21 cellular contexts compared by ENCODE assay signal in genomic region chr15:88447206-88447605, GRCh38. TPM values are rescaled to one million over a fixed set of nuclear protein-coding genes. Genes with fewer than 3 reads are reported as not detected.
DNase-seq lines count a peak whose midpoint lies in the region; ATAC-seq, FAIRE-seq and TF ChIP-seq lines count a peak whose summit lies in the region.
"Had no signal": no experiment of that assay in that cellular context is flagged by ENCODE, and none has a peak within 500 bp of the region (broad histone marks: within the 10 kb centered on the region; RNA-seq: fewer than 3 reads in every experiment).

No MANE protein-coding gene starts in this region.

- no peaks in the 10 kb centered on the region for H3F3A ChIP-seq in GM23248 (ENCODE audit: insufficient read depth)

- 0 out of 3 replicates have a peak, but pooled peaks cover 3% of the 10 kb centered on the region for H3K4me1 ChIP-seq in A549
- H3K4me1 ChIP-seq in GM23248 (ENCODE audit: insufficient read depth): no peaks in the 10 kb centered on the region
- H3K4me1 ChIP-seq: Peyer's patch had no signal

- no peak overlapping the region for H3K9ac ChIP-seq in GM23248
- H3K9ac ChIP-seq: BLaER1 treated with 17β-estradiol and CSF1 and Interleukin-3, amounts not matched to agents 10 nM and 100 nM had no signal

- peak in 1 of 2 experiments; percentile 14 for DNase-seq in A549 (ENCODE audit: low read depth in 1 of 2, low spot score in 1 of 2)
- peak; percentile 34 for DNase-seq in GM23248
- DNase-seq in kidney tubule cell (ENCODE audit: low spot score): peak; percentile 31
- DNase-seq in stimulated activated CD4-positive, alpha-beta T cell treated with anti-CD3 and anti-CD28 coated beads, Interleukin-4, amount 100 ng/mL, for 1 hour: no peak
- no peak for DNase-seq in NCI-H526 (lab: John Stamatoyannopoulos, UW)
- DNase-seq: CD8-positive, alpha-beta memory T cell; DMS79; KBM-7; MV-4-11; NCI-H1436; NCI-H2029; NCI-H345; NCI-H524 treated with DMSO at 0.1 percent for 48 hours; Peyer's patch; SW 1271 had no signal

- TF ChIP-seq CTCF in A549 (IDR thresholded peaks at IDR 0.05) (peak; percentile 31), VCaP (conservative IDR thresholded peaks at IDR 0.05) (peak; percentile 48)

- H3K27ac ChIP-seq in A549 (peak overlapping the region; percentile 34 to 79; a peak in 5 of 6 replicates), GM23248 (no peak overlapping the region), VCaP (no peak overlapping the region)
- H3K27ac ChIP-seq: BLaER1 treated with 17β-estradiol and CSF1 and Interleukin-3, amounts not matched to agents 10 nM and 100 nM; Peyer's patch had no signal

- peak; percentile 54 to 58; a peak in 4 of 5 replicates for TF ChIP-seq RAD21 in A549 (conservative IDR thresholded peaks at IDR 0.05 in 1 of 2, IDR thresholded peaks at IDR 0.05 in 1 of 2)

- in situ Hi-C loops in GM23248 (cut with MboI): loop anchor here (25.0 kb wide), 1 partner anchor 185 kb away; the partner anchor contains the start of gene NTRK3

- TF ChIP-seq POLR2A in A549 (IDR thresholded peaks at IDR 0.05; ENCODE audit: low read length): no peak

- FAIRE-seq in A549 (lab: Jason Lieb, UNC): no peak
- FAIRE-seq: D721Med, H1 had no signal

- WGBS in A549 (ENCODE audit: missing lambda C conversion rate): 10% methylated on average over 1 of the region's 1 CpG
- WGBS in GM23248 (ENCODE audit: low coverage in 1 of 2, low lambda C conversion rate in 2 of 2, missing lambda C conversion rate in 2 of 2), 2 experiments: 35 to 43% methylated on average over 1 of the region's 1 CpG

- no peaks in the 10 kb centered on the region for H3K79me2 ChIP-seq in GM23248 (ENCODE audit: insufficient read depth)

- no peaks in the 10 kb centered on the region for H3K36me3 ChIP-seq in GM23248 (ENCODE audit: low read depth)
- H3K36me3 ChIP-seq: BLaER1 treated with 17β-estradiol and CSF1 and Interleukin-3, amounts not matched to agents 10 nM and 100 nM; Peyer's patch had no signal

- H3K4me2 ChIP-seq in A549: no peak overlapping the region
- no peak overlapping the region for H3K4me2 ChIP-seq in GM23248 (ENCODE audit: unreplicated experiment)
- H3K4me2 ChIP-seq: BLaER1 treated with 17β-estradiol and CSF1 and Interleukin-3, amounts not matched to agents 10 nM and 100 nM had no signal

- POLR2A ChIA-PET in A549 (lab: Yijun Ruan, JAX): no interaction called here

- no peak overlapping the region for H3K4me3 ChIP-seq in A549
- H3K4me3 ChIP-seq in GM23248: no peak overlapping the region
- H3K4me3 ChIP-seq: BLaER1 treated with 17β-estradiol and CSF1 and Interleukin-3, amounts not matched to agents 10 nM and 100 nM; Peyer's patch had no signal

- peaks cover 4% of the 10 kb centered on the region for H3K27me3 ChIP-seq in GM23248 (replicated peaks; ENCODE audit: insufficient read depth)
- H3K27me3 ChIP-seq: BLaER1 treated with 17β-estradiol and CSF1 and Interleukin-3, amounts not matched to agents 10 nM and 100 nM; Peyer's patch had no signal

- TF ChIP-seq EP300 in A549 (IDR thresholded peaks at IDR 0.05): no peak

- H4K20me1 ChIP-seq in GM23248 (ENCODE audit: insufficient read depth): no peaks in the 10 kb centered on the region
- H4K20me1 ChIP-seq: BLaER1 treated with 17β-estradiol and CSF1 and Interleukin-3, amounts not matched to agents 10 nM and 100 nM had no signal

- H3K9me3 ChIP-seq in A549: peaks cover 26% of the 10 kb centered on the region
- no peaks in the 10 kb centered on the region for H3K9me3 ChIP-seq in GM23248 (ENCODE audit: low read depth)

- ATAC-seq in A549 (no peak; a peak in 1 of 6 replicates), GM21723 (IDR thresholded peaks at IDR 0.05; ENCODE audit: unreplicated experiment) (no peak), GM19328 (IDR thresholded peaks at IDR 0.05; ENCODE audit: unreplicated experiment) (no peak)

- CTCF ChIA-PET in A549 (lab: Yijun Ruan, JAX): interaction anchor here (0.8 to 12.9 kb wide), 4 partner anchors 7 to 198 kb away, joined by 3 to 201 read pairs (median 4); partner anchors contain the start of gene NTRK3

- no peaks in the 10 kb centered on the region for H3K9me2 ChIP-seq in GM23248 (ENCODE audit: insufficient read depth)

- no peak overlapping the region for H2AFZ ChIP-seq in GM23248

TF ChIP-seq in A549, 52 proteins besides CTCF, POLR2A, EP300 and RAD21:
- peak; percentile 51; the same call in 2 of the 3 replicates for TF ChIP-seq SMC3 (IDR thresholded peaks at IDR 0.05)
- TF ChIP-seq POLR2AphosphoS2 (conservative IDR thresholded peaks at IDR 0.05; ENCODE audit: low read length): no peak

RNA-seq across cellular contexts. Expression of gene MRPL46, which starts 20.0 kb away (rescaled TPM):
- 66.9 and 76.1 TPM in 2 replicates for polyA plus RNA-seq in A549 (2011; rRNA removed)
- 72.2 and 72.9 TPM in 2 replicates for polyA plus RNA-seq in A549 (2012; cell fraction: cytosol; rRNA removed)
- 31.9 and 40.3 TPM in 2 replicates for polyA plus RNA-seq in A549 (2012; cell fraction: nucleus; rRNA removed)
- 54.9 to 61.1 TPM (median 57.7 TPM) in 3 replicates for polyA plus RNA-seq in A549 (2017; fragmentation: RNase III; extraction: RNeasy Plus Mini Kit Qiagen cat#74134 plus additional on column Dnase treatment)
- 16.9 and 17.0 TPM in 2 replicates for polyA minus RNA-seq in A549 (2011; rRNA and poly(A)+ RNA removed)
- 14.6 and 20.5 TPM in 2 replicates for total RNA-seq in GM23248 (2014; rRNA removed; shearing (Covaris generic))
- polyA plus RNA-seq in GM23248 (2016; fragmentation: Nextera tagmentation; extraction: Ambion mirVana): 38.4 and 45.3 TPM in 2 replicates

RNA-seq across cellular contexts. Expression of gene MRPS11, which starts 20.3 kb away (rescaled TPM):
- polyA plus RNA-seq in A549 (2011; rRNA removed): 99.0 and 102 TPM in 2 replicates
- 210 and 263 TPM in 2 replicates for polyA plus RNA-seq in A549 (2012; cell fraction: cytosol; rRNA removed)
- polyA plus RNA-seq in A549 (2012; cell fraction: nucleus; rRNA removed): 94.1 and 111 TPM in 2 replicates
- 122 to 129 TPM (median 123 TPM) in 3 replicates for polyA plus RNA-seq in A549 (2017; fragmentation: RNase III; extraction: RNeasy Plus Mini Kit Qiagen cat#74134 plus additional on column Dnase treatment)
- 35.6 and 44.3 TPM in 2 replicates for polyA minus RNA-seq in A549 (2011; rRNA and poly(A)+ RNA removed)
- 24.9 and 36.4 TPM in 2 replicates for total RNA-seq in GM23248 (2014; rRNA removed; shearing (Covaris generic))
- polyA plus RNA-seq in GM23248 (2016; fragmentation: Nextera tagmentation; extraction: Ambion mirVana): 75.9 and 76.6 TPM in 2 replicates

Comparison
In these comparisons a context has a peak if more than half of its experiments do, and no peak if none do; other contexts are left out.
1. DNase-seq: peak in GM23248 (single experiment) and kidney tubule cell (single experiment); none in stimulated activated CD4-positive, alpha-beta T cell treated with anti-CD3 and anti-CD28 coated beads, Interleukin-4, amount 100 ng/mL, for 1 hour (single experiment) and NCI-H526 (0 of 2).
2. H3K27ac ChIP-seq: peak in A549 (2 of 2); none in GM23248 (single experiment) and VCaP (single experiment).